14 cellular contexts compared by ENCODE assay signal in genomic region chr5:137254695-137255094, GRCh38.
DNase-seq lines count a peak whose midpoint lies in the region; ATAC-seq and TF ChIP-seq lines count a peak whose summit lies in the region.
"Had no signal": no experiment of that assay in that cellular context is flagged by ENCODE, and none has a peak within 500 bp of the region (broad histone marks: within the 10 kb centered on the region; RNA-seq: fewer than 3 reads in every experiment).

No MANE protein-coding gene starts in this region.

- intact Hi-C loops in Right ventricle myocardium inferior (cut with DNase I) (no loop called here), cardiac septum (cut with DNase I) (no loop called here)

- no peaks in the 10 kb centered on the region for H3K4me1 ChIP-seq in gastroesophageal sphincter
- H3K4me1 ChIP-seq: psoas muscle had no signal

- peak; percentile 84 for ATAC-seq in Right ventricle myocardium inferior
- ATAC-seq in gastroesophageal sphincter: peak; percentile 76
- ATAC-seq in left lobe of liver: no peak
- no peak for ATAC-seq in HG03439 (IDR thresholded peaks at IDR 0.05; ENCODE audit: unreplicated experiment)
- no peak for ATAC-seq in HG02885 (IDR thresholded peaks at IDR 0.05; ENCODE audit: poor library complexity, unreplicated experiment)
- ATAC-seq: naive thymus-derived CD4-positive, alpha-beta T cell had no signal

- peak overlapping the region in 3 of 4 donors; percentile 29 to 71 (median 71) for H3K27ac ChIP-seq in gastroesophageal sphincter
- H3K27ac ChIP-seq: psoas muscle, SJSA1 had no signal

- no peak for TF ChIP-seq POLR2A in gastroesophageal sphincter (IDR thresholded peaks at IDR 0.05)

- H3K4me3 ChIP-seq in gastroesophageal sphincter: no peak overlapping the region
- H3K4me3 ChIP-seq: psoas muscle, SJSA1 had no signal

- no peaks in the 10 kb centered on the region for H3K27me3 ChIP-seq in gastroesophageal sphincter
- H3K27me3 ChIP-seq: SJSA1 had no signal

- 61 to 86% methylated on average over 1 to 2 of the region's 2 CpGs for WGBS in gastroesophageal sphincter (ENCODE audit: low coverage in 1 of 2), 2 donors

- no peaks in the 10 kb centered on the region for H3K9me3 ChIP-seq in gastroesophageal sphincter
- H3K9me3 ChIP-seq: psoas muscle, SJSA1 had no signal

- no peaks in the 10 kb centered on the region for H3K36me3 ChIP-seq in gastroesophageal sphincter
- H3K36me3 ChIP-seq: SJSA1 had no signal

- peak; percentile 50 for TF ChIP-seq EP300 in gastroesophageal sphincter (IDR thresholded peaks at IDR 0.05)

- no peak for TF ChIP-seq CTCF in gastroesophageal sphincter (IDR thresholded peaks at IDR 0.05)

- no peak for DNase-seq in Right ventricle myocardium inferior (ENCODE audit: missing footprints)
- DNase-seq in cardiac septum (ENCODE audit: low spot score): no peak
- peak; percentile 86 for DNase-seq in pons (ENCODE audit: low spot score)
- no peak for DNase-seq in activated CD4-positive, alpha-beta T cell treated with anti-CD3 and anti-CD28 coated beads, Interleukin-2, amount 50 U/mL, for 4 hours
- no peak for DNase-seq in left lobe of liver (ENCODE audit: low spot score)
- DNase-seq: activated CD4-positive, alpha-beta T cell treated with anti-CD3 and anti-CD28 coated beads, Interleukin-2, amount 50 U/mL, for 1 hour; naive thymus-derived CD4-positive, alpha-beta T cell; NCI-H2029 treated with DMSO at 0.1 percent for 48 hours; NCI-H526 treated with DMSO at 0.1 percent for 48 hours; psoas muscle had no signal

Comparison
In these comparisons a context has a peak if more than half of its experiments do, and no peak if none do; other contexts are left out.
1. ATAC-seq: peak in Right ventricle myocardium inferior (single experiment) and gastroesophageal sphincter (single experiment); none in left lobe of liver (single experiment), HG03439 (single experiment) and HG02885 (single experiment).